ENCODE assay signal across 8 cellular contexts in the genomic region with DNA sequence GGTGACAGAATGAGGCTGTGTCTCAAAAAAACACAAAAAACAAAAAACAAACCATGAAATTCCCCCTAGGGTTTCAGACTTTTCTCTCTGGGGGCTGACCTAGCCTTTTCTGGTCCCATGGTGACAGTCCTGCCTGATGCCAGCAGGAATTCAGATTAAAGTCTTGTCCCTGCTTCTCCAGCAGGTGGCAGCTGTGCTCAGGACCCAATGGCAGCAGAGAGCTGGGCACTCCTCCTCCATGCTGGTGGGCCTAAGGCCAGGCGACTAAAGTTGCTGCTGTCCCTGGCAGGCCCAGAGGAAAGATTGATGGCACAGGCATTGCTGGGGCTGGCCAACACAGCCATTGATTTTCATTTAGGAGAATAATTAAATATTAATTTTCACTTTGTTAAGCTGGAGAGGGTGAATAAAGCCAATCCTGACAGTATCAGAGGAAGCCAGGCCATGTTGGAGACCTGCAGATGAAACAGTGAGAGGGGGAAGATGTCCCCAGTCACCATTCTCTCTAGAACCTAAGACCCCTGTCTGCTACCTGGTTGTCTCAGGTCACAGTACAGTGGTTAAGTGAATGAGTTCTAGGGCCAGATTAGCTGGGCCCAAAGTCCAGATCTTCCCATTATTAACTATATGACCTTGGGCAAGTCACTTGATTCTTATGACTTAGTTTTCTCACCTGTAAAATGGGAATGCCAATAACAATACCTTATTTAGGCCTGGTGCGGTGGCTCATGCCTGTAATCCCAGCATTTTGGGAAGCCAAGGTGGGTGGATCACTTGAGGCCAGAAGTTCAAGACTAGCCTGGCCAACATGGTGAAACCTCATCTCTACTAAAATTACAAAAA. TPM values are rescaled to one million over a fixed set of nuclear protein-coding genes. Genes with fewer than 3 reads are reported as not detected.
DNase-seq lines count a peak whose midpoint lies in the region; ATAC-seq and TF ChIP-seq lines count a peak whose summit lies in the region.

No MANE protein-coding gene starts in this region.

- TF ChIP-seq CTCF in WI38 (IDR thresholded peaks at IDR 0.05; ENCODE audit: low read depth, low read length): peak; percentile 77

- POLR2A ChIA-PET in HEK293T (lab: Yijun Ruan, JAX): interaction anchor here (2.6 kb wide), 1 partner anchor 160 kb away, joined by 8 read pairs; no protein-coding TSS in a partner anchor

- intact Hi-C loops in left colon (cut with DNase I, micrococcal nuclease): loop anchor here in 1 of 2 donors (10.0 kb wide), 1 partner anchor 272 kb away; no protein-coding TSS in a partner anchor

- H3K4me3 ChIP-seq in WI38 (ENCODE audit: low read depth, low read length): no peak overlapping the region

- CTCF ChIA-PET in HEK293T (lab: Yijun Ruan, JAX): interaction anchor here (0.6 to 1.2 kb wide), 9 partner anchors 9 to 953 kb away, joined by 3 to 5 read pairs (median 4); no protein-coding TSS in a partner anchor

- DNase-seq in DMS114 treated with DMSO at 0.1 percent for 48 hours (lab: John Stamatoyannopoulos, UW; ENCODE audit: unreplicated experiment): peak; percentile 67
- peak; percentile 86 for DNase-seq in HEK293T (ENCODE audit: extremely low spot score)
- peak; percentile 36 for DNase-seq in NCI-H2227 treated with DMSO at 0.1 percent for 48 hours (lab: John Stamatoyannopoulos, UW)
- peak; percentile 48 for DNase-seq in central memory CD4-positive, alpha-beta T cell
- peak; percentile 38 to 61 for DNase-seq in left colon
- DNase-seq in stimulated activated CD4-positive, alpha-beta T cell treated with anti-CD3 and anti-CD28 coated beads, Interleukin-4, amount 100 ng/mL, for 48 hours (ENCODE audit: low read depth in 2 of 2): peak; percentile 40 to 48

- ATAC-seq in left colon: peak; percentile 88
- no peak for ATAC-seq in GM21528 (IDR thresholded peaks at IDR 0.05; ENCODE audit: low FRiP score, unreplicated experiment)

TF ChIP-seq in HEK293T, 16 proteins besides CTCF, POLR2A, EP300 and RAD21:
- TF ChIP-seq SP1 (IDR thresholded peaks at IDR 0.05): no peak
- TF ChIP-seq, protein P1, sequence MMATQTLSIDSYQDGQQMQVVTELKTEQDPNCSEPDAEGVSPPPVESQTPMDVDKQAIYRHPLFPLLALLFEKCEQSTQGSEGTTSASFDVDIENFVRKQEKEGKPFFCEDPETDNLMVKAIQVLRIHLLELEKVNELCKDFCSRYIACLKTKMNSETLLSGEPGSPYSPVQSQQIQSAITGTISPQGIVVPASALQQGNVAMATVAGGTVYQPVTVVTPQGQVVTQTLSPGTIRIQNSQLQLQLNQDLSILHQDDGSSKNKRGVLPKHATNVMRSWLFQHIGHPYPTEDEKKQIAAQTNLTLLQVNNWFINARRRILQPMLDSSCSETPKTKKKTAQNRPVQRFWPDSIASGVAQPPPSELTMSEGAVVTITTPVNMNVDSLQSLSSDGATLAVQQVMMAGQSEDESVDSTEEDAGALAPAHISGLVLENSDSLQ (IDR thresholded peaks at IDR 0.05): peak; percentile 71

RNA-seq across cellular contexts. Expression of a gene that starts 7.1 kb away (rescaled TPM):
- 1 to 10 TPM; 1.1 to 1.2 TPM for total RNA-seq in left colon

RNA-seq across cellular contexts. Expression of a gene that starts 40.5 kb away (rescaled TPM):
- total RNA-seq in left colon: 10 to 100 TPM; 39.1 to 40.8 TPM

Comparison
In these comparisons a context has a peak if more than half of its experiments do, and no peak if none do; other contexts are left out.
1. DNase-seq: peak in every context shown above with its lines; median percentile 86 in HEK293T; 67 in DMS114 treated with DMSO at 0.1 percent for 48 hours; 50 in left colon; 48 in central memory CD4-positive, alpha-beta T cell; 44 in stimulated activated CD4-positive, alpha-beta T cell treated with anti-CD3 and anti-CD28 coated beads, Interleukin-4, amount 100 ng/mL, for 48 hours; 36 in NCI-H2227 treated with DMSO at 0.1 percent for 48 hours.